In the genomic region with DNA sequence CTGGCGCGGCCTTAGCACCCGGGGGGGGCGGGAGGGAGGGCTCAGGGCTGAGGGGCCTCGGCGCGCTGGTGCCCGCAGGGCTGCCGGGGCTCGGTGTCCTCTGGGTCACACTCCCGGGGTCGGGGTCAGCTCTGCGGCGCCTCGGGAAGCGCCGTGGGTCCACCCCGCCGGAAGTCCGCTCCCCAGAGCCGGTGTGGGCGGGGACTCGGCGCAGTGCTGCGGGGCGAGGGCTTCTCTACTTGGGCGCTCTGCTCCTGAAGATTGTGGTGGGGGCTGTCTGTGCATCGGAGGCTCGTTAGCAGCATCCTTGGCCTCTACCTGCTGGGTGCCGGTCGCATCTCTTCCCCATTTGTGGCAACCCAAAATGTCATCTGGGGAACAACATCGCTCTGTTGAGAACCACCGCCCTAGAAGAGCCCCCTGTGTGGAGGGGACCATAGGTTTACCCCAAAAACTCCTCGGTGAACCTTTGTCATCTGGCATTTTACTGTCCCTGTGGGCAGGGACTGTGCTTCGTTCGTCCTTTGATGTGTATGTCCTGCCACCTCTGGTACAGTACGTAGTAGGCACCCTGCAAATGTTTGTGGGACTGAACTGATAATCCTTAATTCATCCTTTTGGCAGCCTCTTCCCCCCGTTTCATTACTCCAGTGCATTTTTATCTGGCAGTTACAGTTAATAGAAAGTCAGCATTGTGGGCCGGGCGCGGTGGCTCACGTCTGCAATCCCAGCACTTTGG, we compare ENCODE assay signal across 8 cellular contexts. TPM values are rescaled to one million over a fixed set of nuclear protein-coding genes. Genes with fewer than 3 reads are reported as not detected.
DNase-seq lines count a peak whose midpoint lies in the region.

No MANE protein-coding gene starts in this region.

- no peaks in the 10 kb centered on the region for H3K9me3 Mint-ChIP-seq in activated CD4-positive, alpha-beta T cell treated with anti-CD3 and anti-CD28 coated beads, Interleukin-2, amount 10 ng/mL, durations not matched to agents 24 days and 14 days

- 1 to 3% methylated on average over 23 to 24 of the region's 42 CpGs for WGBS in mesodermal cell (ENCODE audit: insufficient coverage in 2 of 2), 2 experiments

- H3K4me3 ChIP-seq in H7 (ENCODE audit: insufficient read depth, low read depth, low read length) = peak overlapping the region; percentile 88
- peak overlapping the region; percentile 94 for H3K4me3 ChIP-seq in mesodermal cell (ENCODE audit: extremely low read depth, insufficient read depth, low read length, poor library complexity, severe bottlenecking)

- peak overlapping the region; percentile 98 for H3K27ac Mint-ChIP-seq in activated CD4-positive, alpha-beta T cell treated with anti-CD3 and anti-CD28 coated beads, Interleukin-2, amount 10 ng/mL, durations not matched to agents 24 days and 14 days

- intact Hi-C loops in activated CD4-positive, alpha-beta T cell treated with anti-CD3 and anti-CD28 coated beads, Interleukin-2, amount 10 ng/mL, durations not matched to agents 24 days and 14 days (cut with micrococcal nuclease) = loop anchor here (1.0 to 10.0 kb wide), 6 partner anchors 613 to 1914 kb away; partner anchors contain the start of genes CHMP1B, PPP4R1 and RALBP1

- H3K36me3 ChIP-seq in H7 (replicated peaks; ENCODE audit: control insufficient read depth, insufficient read depth, low read length) = no peaks in the 10 kb centered on the region
- peaks cover 4% of the 10 kb centered on the region for H3K36me3 ChIP-seq in mesodermal cell (ENCODE audit: control insufficient read depth, insufficient read depth, low read length)

- peaks cover 8% of the 10 kb centered on the region for H3K27me3 Mint-ChIP-seq in activated CD4-positive, alpha-beta T cell treated with anti-CD3 and anti-CD28 coated beads, Interleukin-2, amount 10 ng/mL, durations not matched to agents 24 days and 14 days

- H3K27me3 ChIP-seq in H7 (ENCODE audit: control insufficient read depth, insufficient read depth, low read length) = no peaks in the 10 kb centered on the region

- H3K9me3 ChIP-seq in mesodermal cell (ENCODE audit: control insufficient read depth, low read length) = no peaks in the 10 kb centered on the region

- H3K36me3 Mint-ChIP-seq in activated CD4-positive, alpha-beta T cell treated with anti-CD3 and anti-CD28 coated beads, Interleukin-2, amount 10 ng/mL, durations not matched to agents 24 days and 14 days (ENCODE audit: low read depth) = peaks cover 6% of the 10 kb centered on the region

- H3K4me1 ChIP-seq in mesodermal cell (ENCODE audit: control insufficient read depth, insufficient read depth, low read length, poor library complexity, severe bottlenecking) = peaks cover 11% of the 10 kb centered on the region

- H3K4me1 Mint-ChIP-seq in activated CD4-positive, alpha-beta T cell treated with anti-CD3 and anti-CD28 coated beads, Interleukin-2, amount 10 ng/mL, durations not matched to agents 24 days and 14 days = peaks cover 45% of the 10 kb centered on the region

- peak overlapping the region; percentile 92 for H3K27ac ChIP-seq in mesodermal cell (ENCODE audit: low read depth, low read length, severe bottlenecking)

- DNase-seq in DMS79 (lab: John Stamatoyannopoulos, UW) (peak; percentile 4), DMS79 treated with DMSO at 0.1 percent for 48 hours (lab: John Stamatoyannopoulos, UW) (no peak), H7 (peak; percentile 88), LoVo (ENCODE audit: low spot score) (peak; percentile 56)
- peak; percentile 91 for DNase-seq in activated CD4-positive, alpha-beta T cell treated with anti-CD3 and anti-CD28 coated beads, Interleukin-2, amount 10 ng/mL, durations not matched to agents 24 days and 14 days
- DNase-seq in effector CD4-positive, alpha-beta T cell = peak; percentile 55
- DNase-seq in stimulated activated CD8-positive, alpha-beta memory T cell treated with anti-CD3 and anti-CD28 coated beads, Interleukin-4, amount 100 ng/mL, for 24 hours (ENCODE audit: low read depth) = peak; percentile 40

- peak overlapping the region; percentile 96 for H3K4me3 Mint-ChIP-seq in activated CD4-positive, alpha-beta T cell treated with anti-CD3 and anti-CD28 coated beads, Interleukin-2, amount 10 ng/mL, durations not matched to agents 24 days and 14 days

RNA-seq across cellular contexts. Expression of gene NAPG, which starts 0.6 kb away (rescaled TPM):
- 32.1 and 34.7 TPM in 2 replicates for total RNA-seq in H7 (2014; rRNA removed; shearing (Covaris generic))
- total RNA-seq in activated CD4-positive, alpha-beta T cell treated with anti-CD3 and anti-CD28 coated beads, Interleukin-2, amount 10 ng/mL, durations not matched to agents 24 days and 14 days = 36.4 and 38.7 TPM in 2 replicates
- 27.2 TPM for polyA plus RNA-seq in mesodermal cell (2013, experiment 1 of 2)
- polyA plus RNA-seq in mesodermal cell (2013, experiment 2 of 2) = 26.0 TPM
